In the genomic region with DNA sequence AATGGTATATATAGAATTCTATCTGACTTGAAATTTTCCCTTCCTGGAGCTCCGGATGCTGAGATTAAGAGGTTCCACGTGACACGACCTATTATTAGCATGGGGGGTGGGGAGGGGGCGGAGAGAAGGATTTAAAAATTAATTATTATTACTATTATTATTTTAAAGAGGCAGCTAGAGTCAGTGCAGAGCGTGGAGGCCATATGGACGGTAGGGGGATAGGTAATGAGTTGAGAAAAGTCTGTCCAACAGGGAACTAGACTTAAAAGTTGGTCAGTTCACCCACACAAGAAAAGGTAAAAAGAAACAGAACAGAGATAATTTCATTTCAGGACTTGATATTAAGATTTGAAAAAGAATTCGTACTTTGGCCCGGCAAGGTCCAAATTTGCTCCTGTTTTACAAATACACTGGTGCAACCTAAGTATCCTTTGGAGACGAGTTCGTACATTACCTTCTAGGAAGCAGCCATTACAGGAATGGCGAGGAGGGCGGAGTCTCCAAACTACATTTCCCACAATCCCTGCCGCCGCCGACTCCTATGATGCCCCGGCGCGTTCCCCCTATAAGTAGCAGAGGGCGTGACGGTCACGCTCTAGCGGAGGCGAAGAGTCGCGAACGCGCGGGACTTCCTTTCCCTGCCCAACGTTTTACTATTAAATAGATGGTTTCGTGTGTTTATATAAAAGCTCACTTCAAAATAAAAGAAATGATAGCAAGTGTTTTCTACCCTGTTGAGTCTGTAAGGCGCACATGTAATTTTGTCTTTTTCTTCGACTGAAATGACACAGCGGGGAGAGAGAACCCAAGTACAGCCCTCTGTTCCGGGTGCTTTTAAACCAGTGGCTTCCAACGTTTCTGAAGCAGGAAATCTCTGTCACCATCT, we compare ENCODE assay signal across 8 cellular contexts. TPM values are rescaled to one million over a fixed set of nuclear protein-coding genes. Genes with fewer than 3 reads are reported as not detected.
DNase-seq lines count a peak whose midpoint lies in the region; ATAC-seq and TF ChIP-seq lines count a peak whose summit lies in the region.

A gene with protein sequence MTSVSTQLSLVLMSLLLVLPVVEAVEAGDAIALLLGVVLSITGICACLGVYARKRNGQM (minus strand): TSS at position 481 of the 886 bp plus-strand sequence. CDS start 976 bp downstream, outside the sequence.

- no peaks in the 10 kb centered on the region for H3K27me3 Mint-ChIP-seq in CD8-positive, alpha-beta T cell (ENCODE audit: low read depth)
- no peaks in the 10 kb centered on the region for H3K27me3 Mint-ChIP-seq in effector memory CD8-positive, alpha-beta T cell
- H3K27me3 Mint-ChIP-seq in memory B cell = no peaks in the 10 kb centered on the region

- peak; percentile 76 to 92 (median 88) for DNase-seq in CD8-positive, alpha-beta T cell
- DNase-seq in HS-27A (ENCODE audit: low read depth) = peak; percentile 48
- peak; percentile 84 for DNase-seq in NK-92 treated with Interleukin-12 subunit alpha and Interleukin-12 subunit beta, amount 100 ng/mL, for 24 hours (lab: John Stamatoyannopoulos, UW)
- DNase-seq in activated CD8-positive, alpha-beta memory T cell treated with anti-CD3 and anti-CD28 coated beads for 24 hours = peak; percentile 92
- peak; percentile 78 to 80 (median 79) for DNase-seq in effector memory CD8-positive, alpha-beta T cell
- DNase-seq in memory B cell (ENCODE audit: low spot score in 2 of 2) = peak; percentile 73 to 81
- peak; percentile 71 for DNase-seq in stimulated activated CD8-positive, alpha-beta memory T cell treated with anti-CD3 and anti-CD28 coated beads, Interleukin-12 subunit alpha, Interleukin-12 subunit beta, amount 100 ng/mL, for 24 hours (ENCODE audit: extremely low read depth)

- peak within 1 kb of the TSS; percentile 98 for H3K27ac Mint-ChIP-seq in CD8-positive, alpha-beta T cell
- peak within 1 kb of the TSS; percentile 85 to 94 for H3K27ac Mint-ChIP-seq in effector memory CD8-positive, alpha-beta T cell
- peak within 1 kb of the TSS; percentile 96 for H3K27ac Mint-ChIP-seq in memory B cell

- no peak for TF ChIP-seq CTCF in CD8-positive, alpha-beta T cell (IDR thresholded peaks at IDR 0.05)

- H3K4me1 ChIP-seq in CD8-positive, alpha-beta T cell (ENCODE audit: insufficient read depth, low read length) = peaks cover 6% of the 10 kb centered on the region

- H3K27ac ChIP-seq in CD8-positive, alpha-beta T cell (ENCODE audit: low read depth, low read length) = peak within 1 kb of the TSS; percentile 55

- H3K36me3 ChIP-seq in CD8-positive, alpha-beta T cell (ENCODE audit: insufficient read depth, low read length) = no peaks in the 10 kb centered on the region

- peaks cover 21% of the 10 kb centered on the region for H3K4me1 Mint-ChIP-seq in CD8-positive, alpha-beta T cell (ENCODE audit: low read depth)
- peaks cover 2 to 4% of the 10 kb centered on the region in 2 donors for H3K4me1 Mint-ChIP-seq in effector memory CD8-positive, alpha-beta T cell (ENCODE audit: low read depth in 2 of 2)
- H3K4me1 Mint-ChIP-seq in memory B cell = peaks cover 7% of the 10 kb centered on the region

- no peaks in the 10 kb centered on the region for H3K27me3 ChIP-seq in CD8-positive, alpha-beta T cell (ENCODE audit: insufficient read depth, low read length)

- no peaks in the 10 kb centered on the region for H3K9me3 ChIP-seq in CD8-positive, alpha-beta T cell (ENCODE audit: low read length)

- peak within 1 kb of the TSS; percentile 66 for H3K4me3 ChIP-seq in CD8-positive, alpha-beta T cell (ENCODE audit: low read depth, low read length)

- H3K4me3 Mint-ChIP-seq in CD8-positive, alpha-beta T cell = peak within 1 kb of the TSS; percentile 96
- peak within 1 kb of the TSS; percentile 86 to 92 for H3K4me3 Mint-ChIP-seq in effector memory CD8-positive, alpha-beta T cell
- peak within 1 kb of the TSS; percentile 95 for H3K4me3 Mint-ChIP-seq in memory B cell

- intact Hi-C loops in CD8-positive, alpha-beta T cell (cut with DNase I, micrococcal nuclease) = loop anchor here (1.0 to 10.0 kb wide), 8 partner anchors 178 to 1806 kb away; partner anchors contain the start of genes DOCK4 (in 2 of the 2), IMMP2L (in 2 of the 2), ZNF277 (in 2 of the 2) and IFRD1 (in 1 of the 2)

- H3K9me3 Mint-ChIP-seq in CD8-positive, alpha-beta T cell = no peaks in the 10 kb centered on the region
- no peaks in the 10 kb centered on the region for H3K9me3 Mint-ChIP-seq in effector memory CD8-positive, alpha-beta T cell
- H3K9me3 Mint-ChIP-seq in memory B cell = no peaks in the 10 kb centered on the region

- peak; percentile 100 for ATAC-seq in CD8-positive, alpha-beta T cell
- peak; percentile 98 for ATAC-seq in GM19467 (IDR thresholded peaks at IDR 0.05; ENCODE audit: unreplicated experiment)
- peak; percentile 100 for ATAC-seq in effector memory CD8-positive, alpha-beta T cell (replicated peaks)
- ATAC-seq in memory B cell (ENCODE audit: low read depth) = peak; percentile 99

- CTCF ChIA-PET in CD8-positive, alpha-beta T cell (lab: Charles Lee) = no interaction called here

- POLR2A ChIA-PET in CD8-positive, alpha-beta T cell (lab: Charles Lee) = interaction anchor here (0.7 to 1.1 kb wide), 2 partner anchors 21 to 667 kb away, joined by 3 read pairs; partner anchors contain the start of gene IFRD1

- peaks cover 20% of the 10 kb centered on the region for H3K36me3 Mint-ChIP-seq in CD8-positive, alpha-beta T cell
- no peaks in the 10 kb centered on the region for H3K36me3 Mint-ChIP-seq in effector memory CD8-positive, alpha-beta T cell (ENCODE audit: insufficient read depth)
- H3K36me3 Mint-ChIP-seq in memory B cell = peaks cover 7% of the 10 kb centered on the region

RNA-seq across cellular contexts. Expression of the gene that starts here (rescaled TPM):
- total RNA-seq in CD8-positive, alpha-beta T cell = 1 to 10 TPM; 3.5 to 4.8 TPM

Comparison
In these comparisons a context has a peak if more than half of its experiments do, and no peak if none do; other contexts are left out.
1. Peak in every context shown above with its lines: DNase-seq, ATAC-seq, H3K4me3 ChIP-seq and H3K27ac ChIP-seq.